8 cellular contexts compared by ENCODE assay signal in the genomic region with DNA sequence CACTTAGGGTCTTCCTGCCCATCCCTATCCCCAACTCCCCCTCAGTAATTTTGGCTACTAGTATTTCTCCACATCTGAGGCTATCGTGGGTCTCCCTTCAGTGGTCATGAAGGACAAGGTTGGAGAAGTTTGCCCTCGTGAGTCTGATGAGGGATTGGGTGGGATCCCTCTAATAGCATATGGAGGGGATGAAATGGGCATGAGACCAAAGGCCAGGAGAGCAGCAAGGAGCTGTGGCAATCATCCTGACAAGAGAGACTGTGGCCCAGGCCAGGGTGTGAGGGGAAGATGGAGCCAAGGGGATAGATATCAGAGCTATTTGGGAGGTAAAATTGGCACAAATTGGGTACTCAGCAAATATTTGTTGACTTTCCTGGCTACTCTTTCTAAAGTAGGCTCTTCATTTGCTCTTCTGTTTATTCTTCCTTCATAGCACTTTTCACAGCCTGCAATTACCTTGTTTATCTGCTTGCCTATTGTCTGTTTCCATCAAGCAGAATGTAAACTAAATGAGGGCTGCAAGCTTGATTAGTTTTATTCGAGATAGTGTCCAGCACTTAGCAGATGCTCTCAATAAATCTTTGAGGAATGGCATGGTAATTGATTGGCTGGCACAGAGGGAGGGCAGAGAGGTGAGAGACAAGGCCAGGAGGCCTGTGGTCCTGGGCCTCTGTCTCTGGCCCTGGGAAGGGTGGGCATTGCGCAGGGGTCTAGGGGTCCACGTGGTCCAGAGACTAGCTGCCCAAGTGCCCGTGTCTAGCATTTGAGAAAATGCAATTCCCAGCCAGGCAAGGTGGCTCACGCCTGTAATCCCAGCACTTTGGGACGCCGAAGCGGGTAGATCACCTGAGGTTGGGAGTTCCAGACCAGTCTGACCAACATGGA. TPM values are rescaled to one million over a fixed set of nuclear protein-coding genes. Genes with fewer than 3 reads are reported as not detected.
DNase-seq lines count a peak whose midpoint lies in the region; ATAC-seq and TF ChIP-seq lines count a peak whose summit lies in the region.

No MANE protein-coding gene starts in this region.

- no peak for DNase-seq in HFFc6
- DNase-seq in activated T-helper 1 cell treated with anti-CD3 and anti-CD28 coated beads, Interleukin-12 subunit alpha, Interleukin-12 subunit beta, Interleukin-2, Interleukin-4 antibody, amounts not matched to agents 30 ng/mL and 10 ng/mL and 1 ng/mL, durations not matched to agents 14 hours and 24 hours and 36 hours (ENCODE audit: low spot score), result no peak
- no peak for DNase-seq in midbrain (lab: John Stamatoyannopoulos, UW)

- H3K27ac ChIP-seq in 22Rv1 (peak overlapping the region; percentile 86), muscle layer of colon (ENCODE audit: low read depth, low read length) (peak overlapping the region; percentile 98)

- peaks cover 26% of the 10 kb centered on the region for H3K36me3 Mint-ChIP-seq in HFFc6 (ENCODE audit: low read depth)
- H3K36me3 Mint-ChIP-seq in activated T-helper 1 cell treated with anti-CD3 and anti-CD28 coated beads, Interleukin-12 subunit alpha, Interleukin-12 subunit beta, Interleukin-2, Interleukin-4 antibody, amounts not matched to agents 30 ng/mL and 10 ng/mL and 1 ng/mL, durations not matched to agents 14 hours and 24 hours and 36 hours (ENCODE audit: low read depth), result peaks cover 21% of the 10 kb centered on the region

- H3K4me3 Mint-ChIP-seq in HFFc6, result no peak overlapping the region
- H3K4me3 Mint-ChIP-seq in activated T-helper 1 cell treated with anti-CD3 and anti-CD28 coated beads, Interleukin-12 subunit alpha, Interleukin-12 subunit beta, Interleukin-2, Interleukin-4 antibody, amounts not matched to agents 30 ng/mL and 10 ng/mL and 1 ng/mL, durations not matched to agents 14 hours and 24 hours and 36 hours, result peak overlapping the region; percentile 96

- H3K4me1 Mint-ChIP-seq in HFFc6 (ENCODE audit: low read depth), result peaks cover 39% of the 10 kb centered on the region
- peaks cover 26% of the 10 kb centered on the region for H3K4me1 Mint-ChIP-seq in activated T-helper 1 cell treated with anti-CD3 and anti-CD28 coated beads, Interleukin-12 subunit alpha, Interleukin-12 subunit beta, Interleukin-2, Interleukin-4 antibody, amounts not matched to agents 30 ng/mL and 10 ng/mL and 1 ng/mL, durations not matched to agents 14 hours and 24 hours and 36 hours (ENCODE audit: low read depth)

- H3K4me3 ChIP-seq in muscle layer of colon (ENCODE audit: low read depth in 1 of 2, low read length in 2 of 2), result no peak overlapping the region

- H3K27me3 Mint-ChIP-seq in HFFc6 (ENCODE audit: insufficient read depth), result peaks cover 8% of the 10 kb centered on the region
- no peaks in the 10 kb centered on the region for H3K27me3 Mint-ChIP-seq in activated T-helper 1 cell treated with anti-CD3 and anti-CD28 coated beads, Interleukin-12 subunit alpha, Interleukin-12 subunit beta, Interleukin-2, Interleukin-4 antibody, amounts not matched to agents 30 ng/mL and 10 ng/mL and 1 ng/mL, durations not matched to agents 14 hours and 24 hours and 36 hours (ENCODE audit: insufficient read depth)

- H3K27me3 ChIP-seq in muscle layer of colon (ENCODE audit: control insufficient read depth in 1 of 2, insufficient read depth in 2 of 2, low read length in 2 of 2), result no peaks in the 10 kb centered on the region

- no peak overlapping the region for H3K9ac ChIP-seq in muscle layer of colon (ENCODE audit: low read length)

- H3K9me3 Mint-ChIP-seq in HFFc6, result no peaks in the 10 kb centered on the region
- no peaks in the 10 kb centered on the region for H3K9me3 Mint-ChIP-seq in activated T-helper 1 cell treated with anti-CD3 and anti-CD28 coated beads, Interleukin-12 subunit alpha, Interleukin-12 subunit beta, Interleukin-2, Interleukin-4 antibody, amounts not matched to agents 30 ng/mL and 10 ng/mL and 1 ng/mL, durations not matched to agents 14 hours and 24 hours and 36 hours

- H3K36me3 ChIP-seq in muscle layer of colon (ENCODE audit: insufficient read depth, low read length), result peaks cover 9% of the 10 kb centered on the region

- peaks cover 15% of the 10 kb centered on the region for H3K4me1 ChIP-seq in muscle layer of colon (ENCODE audit: insufficient read depth, low read length)

- no peak for TF ChIP-seq CTCF in 22Rv1 (IDR thresholded peaks at IDR 0.05)
- TF ChIP-seq CTCF in HFFc6 (IDR thresholded peaks at IDR 0.05), result no peak

- H3K27ac Mint-ChIP-seq in HFFc6, result peak overlapping the region; percentile 22; the same call in 1 of the 2 replicates
- H3K27ac Mint-ChIP-seq in activated T-helper 1 cell treated with anti-CD3 and anti-CD28 coated beads, Interleukin-12 subunit alpha, Interleukin-12 subunit beta, Interleukin-2, Interleukin-4 antibody, amounts not matched to agents 30 ng/mL and 10 ng/mL and 1 ng/mL, durations not matched to agents 14 hours and 24 hours and 36 hours, result peak overlapping the region; percentile 99

- H3K9me3 ChIP-seq in muscle layer of colon (ENCODE audit: low read length), result no peaks in the 10 kb centered on the region

- intact Hi-C loops in activated T-helper 1 cell treated with anti-CD3 and anti-CD28 coated beads, Interleukin-12 subunit alpha, Interleukin-12 subunit beta, Interleukin-2, Interleukin-4 antibody, amounts not matched to agents 30 ng/mL and 10 ng/mL and 1 ng/mL, durations not matched to agents 14 hours and 24 hours and 36 hours (cut with micrococcal nuclease), result no loop called here

- no peak for ATAC-seq in GM21526 (IDR thresholded peaks at IDR 0.05; ENCODE audit: low FRiP score, unreplicated experiment)
- ATAC-seq in GM21825 (IDR thresholded peaks at IDR 0.05; ENCODE audit: unreplicated experiment), result no peak
- ATAC-seq in HG02840 (IDR thresholded peaks at IDR 0.05; ENCODE audit: low FRiP score, unreplicated experiment), result no peak

RNA-seq across cellular contexts. Expression of a gene that starts 1.5 kb away (rescaled TPM):
- 10 to 100 TPM; 37.1 to 44.6 (median 39.2) TPM for total RNA-seq in HFFc6 (2021; fragmentation: NEBNext Ultra II Directional; extraction: Animal tissue kit (Norgen Biotek cat#: 25700))
- 208 and 211 TPM in 2 replicates for total RNA-seq in activated T-helper 1 cell treated with anti-CD3 and anti-CD28 coated beads, Interleukin-12 subunit alpha, Interleukin-12 subunit beta, Interleukin-2, Interleukin-4 antibody, amounts not matched to agents 30 ng/mL and 10 ng/mL and 1 ng/mL, durations not matched to agents 14 hours and 24 hours and 36 hours

RNA-seq across cellular contexts. Expression of a gene that starts 8.4 kb away (rescaled TPM):
- total RNA-seq in HFFc6 (2021; fragmentation: NEBNext Ultra II Directional; extraction: Animal tissue kit (Norgen Biotek cat#: 25700)), result under 1 TPM in 1 of 6 experiments, not detected in 5; 0.46 TPM
- total RNA-seq in activated T-helper 1 cell treated with anti-CD3 and anti-CD28 coated beads, Interleukin-12 subunit alpha, Interleukin-12 subunit beta, Interleukin-2, Interleukin-4 antibody, amounts not matched to agents 30 ng/mL and 10 ng/mL and 1 ng/mL, durations not matched to agents 14 hours and 24 hours and 36 hours, result 0.44 TPM in 1 of 2 replicates, not detected in the other

RNA-seq across cellular contexts. Expression of a gene that starts 9.6 kb away (rescaled TPM):
- total RNA-seq in HFFc6 (2021; fragmentation: NEBNext Ultra II Directional; extraction: Animal tissue kit (Norgen Biotek cat#: 25700)), result 10 to 100 TPM; 12.2 to 21.4 (median 13.9) TPM
- total RNA-seq in activated T-helper 1 cell treated with anti-CD3 and anti-CD28 coated beads, Interleukin-12 subunit alpha, Interleukin-12 subunit beta, Interleukin-2, Interleukin-4 antibody, amounts not matched to agents 30 ng/mL and 10 ng/mL and 1 ng/mL, durations not matched to agents 14 hours and 24 hours and 36 hours, result 22.6 and 24.1 TPM in 2 replicates

RNA-seq across cellular contexts. Expression of a gene that starts 10.8 kb away (rescaled TPM):
- total RNA-seq in HFFc6 (2021; fragmentation: NEBNext Ultra II Directional; extraction: Animal tissue kit (Norgen Biotek cat#: 25700)), result under 1 TPM; 0.09 to 0.23 (median 0.12) TPM
- 0.47 and 0.54 TPM in 2 replicates for total RNA-seq in activated T-helper 1 cell treated with anti-CD3 and anti-CD28 coated beads, Interleukin-12 subunit alpha, Interleukin-12 subunit beta, Interleukin-2, Interleukin-4 antibody, amounts not matched to agents 30 ng/mL and 10 ng/mL and 1 ng/mL, durations not matched to agents 14 hours and 24 hours and 36 hours

RNA-seq across cellular contexts. Expression of a gene that starts 23.4 kb away (rescaled TPM):
- 1,000 to 10,000 TPM; 1,518 to 1,745 (median 1,633) TPM for total RNA-seq in HFFc6 (2021; fragmentation: NEBNext Ultra II Directional; extraction: Animal tissue kit (Norgen Biotek cat#: 25700))
- total RNA-seq in activated T-helper 1 cell treated with anti-CD3 and anti-CD28 coated beads, Interleukin-12 subunit alpha, Interleukin-12 subunit beta, Interleukin-2, Interleukin-4 antibody, amounts not matched to agents 30 ng/mL and 10 ng/mL and 1 ng/mL, durations not matched to agents 14 hours and 24 hours and 36 hours, result 2,172 and 2,226 TPM in 2 replicates
